Comparison of ENCODE assay signal across 24 cellular contexts in the genomic region with DNA sequence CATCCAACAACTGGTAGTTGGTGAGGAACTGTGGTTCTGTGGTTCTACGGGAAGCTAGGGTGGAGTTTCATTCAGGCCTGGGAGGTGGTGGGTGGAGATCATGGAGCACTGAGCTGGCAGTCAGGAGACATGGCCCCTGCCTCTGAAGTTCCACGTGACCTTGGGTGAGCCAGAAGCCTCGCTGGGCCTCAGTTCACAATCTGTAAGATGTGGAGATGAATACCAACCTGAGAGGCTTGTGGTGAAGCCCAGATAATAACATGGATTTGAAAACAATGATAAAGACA.
DNase-seq lines count a peak whose midpoint lies in the region; ATAC-seq and TF ChIP-seq lines count a peak whose summit lies in the region.
"Had no signal": no experiment of that assay in that cellular context is flagged by ENCODE, and none has a peak within 500 bp of the region (broad histone marks: within the 10 kb centered on the region; RNA-seq: fewer than 3 reads in every experiment).

No MANE protein-coding gene starts in this region.

- peaks cover 14% of the 10 kb centered on the region for H3K27me3 Mint-ChIP-seq in activated CD4-positive, alpha-beta memory T cell treated with anti-CD3 and anti-CD28 coated beads, Interleukin-2, amount 10 ng/mL, durations not matched to agents 7 days and 5 days
- peaks cover 33% of the 10 kb centered on the region for H3K27me3 Mint-ChIP-seq in activated naive CD4-positive, alpha-beta T cell treated with anti-CD3 and anti-CD28 coated beads, Interleukin-2, amount 10 ng/mL, durations not matched to agents 7 days and 5 days

- CTCF ChIA-PET in activated CD4-positive, alpha-beta memory T cell treated with anti-CD3 and anti-CD28 coated beads, Interleukin-2, amount 10 ng/mL, durations not matched to agents 7 days and 5 days (lab: Charles Lee), result no interaction called here
- CTCF ChIA-PET in activated naive CD4-positive, alpha-beta T cell treated with anti-CD3 and anti-CD28 coated beads, Interleukin-2, amount 10 ng/mL, durations not matched to agents 7 days and 5 days (lab: Charles Lee), result no interaction called here

- no peaks in the 10 kb centered on the region for H3K79me2 ChIP-seq in GM23248 (ENCODE audit: insufficient read depth)

- peaks cover 5% of the 10 kb centered on the region for H3K27me3 ChIP-seq in GM23248 (replicated peaks; ENCODE audit: insufficient read depth)
- H3K27me3 ChIP-seq in esophagus squamous epithelium, result no peaks in the 10 kb centered on the region
- peaks cover 0 to 1% (median 0%) of the 10 kb centered on the region in 7 donors for H3K27me3 ChIP-seq in spleen (replicated peaks in 1 of 7)

- H3K9me2 ChIP-seq in GM23248 (ENCODE audit: insufficient read depth), result no peaks in the 10 kb centered on the region

- H2AFZ ChIP-seq in GM23248, result no peak overlapping the region

- TF ChIP-seq CTCF in esophagus squamous epithelium (IDR thresholded peaks at IDR 0.05) (no peak), spleen (IDR thresholded peaks at IDR 0.05 in 8 of 11, conservative IDR thresholded peaks at IDR 0.05 in 3 of 11) (no peak)

- H3K27ac ChIP-seq in GM23248 (no peak overlapping the region), esophagus squamous epithelium (peak overlapping the region; percentile 59 to 93 (median 86)), spleen (no peak overlapping the region)
- H3K27ac ChIP-seq: coronary artery, RWPE1, SK-N-MC, VCaP had no signal

- no peak for ATAC-seq in GM18868 (IDR thresholded peaks at IDR 0.05; ENCODE audit: unreplicated experiment)
- ATAC-seq: HCT116; stimulated activated effector memory CD8-positive, alpha-beta T cell treated with anti-CD3 and anti-CD28 coated beads, Interleukin-12 subunit alpha, Interleukin-12 subunit beta, amount 100 ng/mL, for 72 hours had no signal

- no peaks in the 10 kb centered on the region; the same call in 1 of the 2 replicates for H3F3A ChIP-seq in GM23248 (ENCODE audit: insufficient read depth)

- no peak overlapping the region for H3K9ac ChIP-seq in GM23248

- H3K36me3 ChIP-seq in GM23248 (ENCODE audit: low read depth) (no peaks in the 10 kb centered on the region), esophagus squamous epithelium (no peaks in the 10 kb centered on the region), spleen (no peaks in the 10 kb centered on the region)

- DNase-seq in GM23248 (peak; percentile 27), esophagus squamous epithelium (lab: John Stamatoyannopoulos, UW) (no peak), spleen (peak; percentile 30), GOT3 (lab: John Stamatoyannopoulos, UW) (no peak), NCI-H2171 treated with DMSO at 0.1 percent for 48 hours (lab: John Stamatoyannopoulos, UW) (no peak)
- peak; percentile 10 for DNase-seq in activated CD4-positive, alpha-beta memory T cell treated with anti-CD3 and anti-CD28 coated beads, Interleukin-2, amount 10 ng/mL, durations not matched to agents 7 days and 5 days
- DNase-seq in activated naive CD4-positive, alpha-beta T cell treated with anti-CD3 and anti-CD28 coated beads, Interleukin-2, amount 10 ng/mL, durations not matched to agents 7 days and 5 days, result no peak
- DNase-seq: activated CD4-positive, alpha-beta T cell treated with anti-CD3 and anti-CD28 coated beads, Interleukin-2, amount 10 ng/mL, durations not matched to agents 7 days and 5 days; activated gamma-delta T cell treated with Interleukin-2 at 50 U/mL for 16 hours; activated T-cell treated with anti-CD3 and anti-CD28 coated beads for 4 hours; CD4-positive, CD25-positive, alpha-beta regulatory T cell; EL; NCI-H2029 treated with DMSO at 0.1 percent for 48 hours; NCI-H226; NCI-H774; stimulated activated CD4-positive, alpha-beta T cell treated with anti-CD3 and anti-CD28 coated beads, Interleukin-2, amount 100 ng/mL, for 48 hours had no signal

- H3K9me3 Mint-ChIP-seq in activated CD4-positive, alpha-beta memory T cell treated with anti-CD3 and anti-CD28 coated beads, Interleukin-2, amount 10 ng/mL, durations not matched to agents 7 days and 5 days, result no peaks in the 10 kb centered on the region
- H3K9me3 Mint-ChIP-seq in activated naive CD4-positive, alpha-beta T cell treated with anti-CD3 and anti-CD28 coated beads, Interleukin-2, amount 10 ng/mL, durations not matched to agents 7 days and 5 days, result no peaks in the 10 kb centered on the region
- H3K9me3 Mint-ChIP-seq: activated CD4-positive, alpha-beta T cell treated with anti-CD3 and anti-CD28 coated beads, Interleukin-2, amount 10 ng/mL, durations not matched to agents 7 days and 5 days; CD4-positive, CD25-positive, alpha-beta regulatory T cell; stimulated activated effector memory CD8-positive, alpha-beta T cell treated with anti-CD3 and anti-CD28 coated beads, Interleukin-12 subunit alpha, Interleukin-12 subunit beta, amount 100 ng/mL, for 72 hours had no signal

- H3K4me3 ChIP-seq in GM23248 (no peak overlapping the region), esophagus squamous epithelium (no peak overlapping the region), spleen (no peak overlapping the region)
- H3K4me3 ChIP-seq: coronary artery, SK-N-MC, smooth muscle cell had no signal

- WGBS in GM23248 (ENCODE audit: low coverage in 1 of 2, low lambda C conversion rate in 2 of 2, missing lambda C conversion rate in 2 of 2), 2 experiments, result 55 to 63% methylated on average over 3 of the region's 3 CpGs
- 59 to 67% methylated on average over 1 to 3 of the region's 3 CpGs for WGBS in esophagus squamous epithelium, 2 donors
- WGBS in spleen, 5 donors, result 72 to 94% (median 80%) methylated on average over 3 of the region's 3 CpGs

- in situ Hi-C loops in GM23248 (cut with MboI), result no loop called here

- intact Hi-C loops in esophagus squamous epithelium (cut with DNase I), result no loop called here
- intact Hi-C loops in spleen (cut with DNase I; ENCODE audit: low total_unique reads), result no loop called here

- no peaks in the 10 kb centered on the region for H4K20me1 ChIP-seq in GM23248 (ENCODE audit: insufficient read depth)

- H3K36me3 Mint-ChIP-seq in activated CD4-positive, alpha-beta memory T cell treated with anti-CD3 and anti-CD28 coated beads, Interleukin-2, amount 10 ng/mL, durations not matched to agents 7 days and 5 days (ENCODE audit: low read depth), result no peaks in the 10 kb centered on the region
- no peaks in the 10 kb centered on the region for H3K36me3 Mint-ChIP-seq in activated naive CD4-positive, alpha-beta T cell treated with anti-CD3 and anti-CD28 coated beads, Interleukin-2, amount 10 ng/mL, durations not matched to agents 7 days and 5 days
- H3K36me3 Mint-ChIP-seq: CD4-positive, CD25-positive, alpha-beta regulatory T cell; stimulated activated effector memory CD8-positive, alpha-beta T cell treated with anti-CD3 and anti-CD28 coated beads, Interleukin-12 subunit alpha, Interleukin-12 subunit beta, amount 100 ng/mL, for 72 hours had no signal

- TF ChIP-seq POLR2A in esophagus squamous epithelium (IDR thresholded peaks at IDR 0.05) (no peak), spleen (IDR thresholded peaks at IDR 0.05) (no peak)

- H3K4me1 ChIP-seq in GM23248 (ENCODE audit: insufficient read depth), result no peaks in the 10 kb centered on the region
- H3K4me1 ChIP-seq in esophagus squamous epithelium, result peaks cover 28 to 77% (median 33%) of the 10 kb centered on the region in 3 donors
- H3K4me1 ChIP-seq in spleen, result peaks cover 0 to 12% (median 0%) of the 10 kb centered on the region in 6 donors

- H3K4me1 Mint-ChIP-seq in activated CD4-positive, alpha-beta memory T cell treated with anti-CD3 and anti-CD28 coated beads, Interleukin-2, amount 10 ng/mL, durations not matched to agents 7 days and 5 days, result no peaks in the 10 kb centered on the region
- no peaks in the 10 kb centered on the region for H3K4me1 Mint-ChIP-seq in activated naive CD4-positive, alpha-beta T cell treated with anti-CD3 and anti-CD28 coated beads, Interleukin-2, amount 10 ng/mL, durations not matched to agents 7 days and 5 days
- H3K4me1 Mint-ChIP-seq: activated CD4-positive, alpha-beta T cell treated with anti-CD3 and anti-CD28 coated beads, Interleukin-2, amount 10 ng/mL, durations not matched to agents 7 days and 5 days; CD4-positive, CD25-positive, alpha-beta regulatory T cell; stimulated activated effector memory CD8-positive, alpha-beta T cell treated with anti-CD3 and anti-CD28 coated beads, Interleukin-12 subunit alpha, Interleukin-12 subunit beta, amount 100 ng/mL, for 72 hours had no signal

- POLR2A ChIA-PET in activated CD4-positive, alpha-beta memory T cell treated with anti-CD3 and anti-CD28 coated beads, Interleukin-2, amount 10 ng/mL, durations not matched to agents 7 days and 5 days (lab: Charles Lee), result no interaction called here

- H3K4me2 ChIP-seq in GM23248 (ENCODE audit: unreplicated experiment), result no peak overlapping the region
- H3K4me2 ChIP-seq: smooth muscle cell had no signal

- no peak overlapping the region for H3K27ac Mint-ChIP-seq in activated CD4-positive, alpha-beta memory T cell treated with anti-CD3 and anti-CD28 coated beads, Interleukin-2, amount 10 ng/mL, durations not matched to agents 7 days and 5 days
- H3K27ac Mint-ChIP-seq in activated naive CD4-positive, alpha-beta T cell treated with anti-CD3 and anti-CD28 coated beads, Interleukin-2, amount 10 ng/mL, durations not matched to agents 7 days and 5 days, result no peak overlapping the region
- H3K27ac Mint-ChIP-seq: activated CD4-positive, alpha-beta T cell treated with anti-CD3 and anti-CD28 coated beads, Interleukin-2, amount 10 ng/mL, durations not matched to agents 7 days and 5 days; CD4-positive, CD25-positive, alpha-beta regulatory T cell; stimulated activated effector memory CD8-positive, alpha-beta T cell treated with anti-CD3 and anti-CD28 coated beads, Interleukin-12 subunit alpha, Interleukin-12 subunit beta, amount 100 ng/mL, for 72 hours had no signal

- H3K4me3 Mint-ChIP-seq in activated CD4-positive, alpha-beta memory T cell treated with anti-CD3 and anti-CD28 coated beads, Interleukin-2, amount 10 ng/mL, durations not matched to agents 7 days and 5 days, result no peak overlapping the region
- no peak overlapping the region for H3K4me3 Mint-ChIP-seq in activated naive CD4-positive, alpha-beta T cell treated with anti-CD3 and anti-CD28 coated beads, Interleukin-2, amount 10 ng/mL, durations not matched to agents 7 days and 5 days
- H3K4me3 Mint-ChIP-seq: activated CD4-positive, alpha-beta T cell treated with anti-CD3 and anti-CD28 coated beads, Interleukin-2, amount 10 ng/mL, durations not matched to agents 7 days and 5 days; CD4-positive, CD25-positive, alpha-beta regulatory T cell; stimulated activated effector memory CD8-positive, alpha-beta T cell treated with anti-CD3 and anti-CD28 coated beads, Interleukin-12 subunit alpha, Interleukin-12 subunit beta, amount 100 ng/mL, for 72 hours had no signal

- H3K9me3 ChIP-seq in GM23248 (ENCODE audit: low read depth), result no peaks in the 10 kb centered on the region
- no peaks in the 10 kb centered on the region for H3K9me3 ChIP-seq in esophagus squamous epithelium
- H3K9me3 ChIP-seq in spleen, result no peaks in the 10 kb centered on the region

Comparison
In these comparisons a context has a peak if more than half of its experiments do, and no peak if none do; other contexts are left out.
1. DNase-seq: peak in GM23248 (single experiment), activated CD4-positive, alpha-beta memory T cell treated with anti-CD3 and anti-CD28 coated beads, Interleukin-2, amount 10 ng/mL, durations not matched to agents 7 days and 5 days (single experiment) and spleen (single experiment); none in esophagus squamous epithelium (single experiment), GOT3 (single experiment), NCI-H2171 treated with DMSO at 0.1 percent for 48 hours (single experiment) and activated naive CD4-positive, alpha-beta T cell treated with anti-CD3 and anti-CD28 coated beads, Interleukin-2, amount 10 ng/mL, durations not matched to agents 7 days and 5 days (single experiment).
2. H3K27ac ChIP-seq: peak in esophagus squamous epithelium (4 of 4); none in GM23248 (single experiment) and spleen (0 of 8).